In genomic region chr13:97367427-97367826, GRCh38 we compare ENCODE assay signal across 8 cellular contexts.
A peak's percentile ranks its signal among the peaks of the same experiment; 100 is the strongest.
DNase-seq lines count a peak whose midpoint lies in the region; ATAC-seq and TF ChIP-seq lines count a peak whose summit lies in the region.

No MANE protein-coding gene starts in this region.

- H3K27ac ChIP-seq in heart right ventricle = peak overlapping the region in 2 of 10 donors; percentile 2 to 8
- no peak overlapping the region for H3K27ac ChIP-seq in left ventricle myocardium inferior (replicated peaks)
- no peak overlapping the region for H3K27ac ChIP-seq in mesendoderm (ENCODE audit: low read depth, low read length)
- H3K27ac ChIP-seq in uterus = peak overlapping the region; percentile 50 to 72

- no peaks in the 10 kb centered on the region for H3K79me2 ChIP-seq in mesendoderm (ENCODE audit: control insufficient read depth, insufficient read depth, low read length)

- peak in 5 of 8 donors; percentile 32 to 56 (median 54) for ATAC-seq in heart right ventricle

- H4K5ac ChIP-seq in mesendoderm (ENCODE audit: low read length) = no peak overlapping the region

- no peak overlapping the region for H3K4me2 ChIP-seq in mesendoderm (ENCODE audit: low read length)

- WGBS in heart right ventricle, 2 donors = 65 to 68% methylated on average over 8 of the region's 8 CpGs
- no CpG with 5 or more reads among the region's 8 CpGs for WGBS in mesendoderm (ENCODE audit: extremely low coverage, insufficient coverage, low lambda C conversion rate)

- H3K4me3 ChIP-seq in heart right ventricle (no peak overlapping the region), left ventricle myocardium inferior (no peak overlapping the region), cardiac fibroblast (replicated peaks in 1 of 2; ENCODE audit: low read depth in 2 of 2, low read length in 2 of 2) (no peak overlapping the region), mesendoderm (ENCODE audit: low read length) (no peak overlapping the region), uterus (no peak overlapping the region)

- no peaks in the 10 kb centered on the region for H3K79me1 ChIP-seq in mesendoderm (ENCODE audit: low read length)

- no peak overlapping the region for H4K8ac ChIP-seq in mesendoderm (ENCODE audit: low read depth, low read length)

- TF ChIP-seq CTCF in heart right ventricle (IDR thresholded peaks at IDR 0.05) (no peak), left ventricle myocardium inferior (IDR thresholded peaks at IDR 0.05; ENCODE audit: borderline replicate concordance) (no peak), cardiac fibroblast (IDR thresholded peaks at IDR 0.05; ENCODE audit: low read depth, low read length) (no peak), uterus (IDR thresholded peaks at IDR 0.05) (no peak)

- H3K9me3 ChIP-seq in heart right ventricle (no peaks in the 10 kb centered on the region), left ventricle myocardium inferior (replicated peaks) (no peaks in the 10 kb centered on the region), uterus (no peaks in the 10 kb centered on the region)

- no peak overlapping the region for H3K4ac ChIP-seq in mesendoderm (ENCODE audit: low read depth, low read length)

- H3K23ac ChIP-seq in mesendoderm (ENCODE audit: low read length) = no peak overlapping the region

- peaks cover 0 to 75% (median 21%) of the 10 kb centered on the region in 9 donors for H3K36me3 ChIP-seq in heart right ventricle
- peaks cover 45% of the 10 kb centered on the region for H3K36me3 ChIP-seq in left ventricle myocardium inferior
- H3K36me3 ChIP-seq in mesendoderm (ENCODE audit: control insufficient read depth, insufficient read depth, low read length) = no peaks in the 10 kb centered on the region
- H3K36me3 ChIP-seq in uterus = no peaks in the 10 kb centered on the region

- no peak overlapping the region for H3K56ac ChIP-seq in mesendoderm (ENCODE audit: low read length)

- DNase-seq in heart right ventricle (no peak), left ventricle myocardium inferior (no peak), cardiac fibroblast (ENCODE audit: low read depth in 2 of 2) (peak; percentile 51 to 52), mesendoderm (peak; percentile 75), uterus (peak; percentile 47 to 50), NCI-H1417 (lab: John Stamatoyannopoulos, UW) (no peak), NCI-H146 (lab: John Stamatoyannopoulos, UW) (no peak)
- no peak for DNase-seq in central memory CD4-positive, alpha-beta T cell

- intact Hi-C loops in heart right ventricle (cut with DNase I) (loop anchor here in 4 of 10 donors (10.0 kb wide), 4 partner anchors 63 to 343 kb away; no protein-coding TSS in a partner anchor), left ventricle myocardium inferior (cut with micrococcal nuclease) (no loop called here), uterus (cut with DNase I; ENCODE audit: low total_unique reads) (no loop called here)

- H2BK5ac ChIP-seq in mesendoderm (ENCODE audit: low read length) = no peak overlapping the region

- no peak overlapping the region for H3K9ac ChIP-seq in mesendoderm (ENCODE audit: low read length)

- H2AK5ac ChIP-seq in mesendoderm (ENCODE audit: low read length) = no peak overlapping the region

- no peak for TF ChIP-seq POLR2A in uterus (IDR thresholded peaks at IDR 0.05)

- H2BK15ac ChIP-seq in mesendoderm (replicated peaks; ENCODE audit: low read depth) = no peak overlapping the region

- H2BK120ac ChIP-seq in mesendoderm (ENCODE audit: low read depth, low read length) = no peak overlapping the region

- H3K27me3 ChIP-seq in heart right ventricle = no peaks in the 10 kb centered on the region
- H3K27me3 ChIP-seq in left ventricle myocardium inferior (ENCODE audit: low read depth) = no peaks in the 10 kb centered on the region
- H3K27me3 ChIP-seq in mesendoderm (ENCODE audit: insufficient read depth, low read length, poor library complexity) = no peaks in the 10 kb centered on the region
- no peaks in the 10 kb centered on the region for H3K27me3 ChIP-seq in uterus

- H3K18ac ChIP-seq in mesendoderm (ENCODE audit: low read length) = no peak overlapping the region

- H3K4me1 ChIP-seq in heart right ventricle (peaks cover 0 to 36% (median 13%) of the 10 kb centered on the region in 9 donors), left ventricle myocardium inferior (peaks cover 33% of the 10 kb centered on the region), mesendoderm (ENCODE audit: control insufficient read depth, low read depth, low read length) (no peaks in the 10 kb centered on the region), uterus (no peaks in the 10 kb centered on the region)

Comparison
In these comparisons a context has a peak if more than half of its experiments do, and no peak if none do; other contexts are left out.
1. DNase-seq: peak in cardiac fibroblast (2 of 2), mesendoderm (single experiment) and uterus (2 of 2); none in heart right ventricle (0 of 2), left ventricle myocardium inferior (single experiment), NCI-H1417 (0 of 3), central memory CD4-positive, alpha-beta T cell (single experiment) and NCI-H146 (single experiment).
2. H3K27ac ChIP-seq: peak in uterus (2 of 2); none in left ventricle myocardium inferior (single experiment) and mesendoderm (single experiment).